Comparison of ENCODE assay signal across 20 cellular contexts in the genomic region with DNA sequence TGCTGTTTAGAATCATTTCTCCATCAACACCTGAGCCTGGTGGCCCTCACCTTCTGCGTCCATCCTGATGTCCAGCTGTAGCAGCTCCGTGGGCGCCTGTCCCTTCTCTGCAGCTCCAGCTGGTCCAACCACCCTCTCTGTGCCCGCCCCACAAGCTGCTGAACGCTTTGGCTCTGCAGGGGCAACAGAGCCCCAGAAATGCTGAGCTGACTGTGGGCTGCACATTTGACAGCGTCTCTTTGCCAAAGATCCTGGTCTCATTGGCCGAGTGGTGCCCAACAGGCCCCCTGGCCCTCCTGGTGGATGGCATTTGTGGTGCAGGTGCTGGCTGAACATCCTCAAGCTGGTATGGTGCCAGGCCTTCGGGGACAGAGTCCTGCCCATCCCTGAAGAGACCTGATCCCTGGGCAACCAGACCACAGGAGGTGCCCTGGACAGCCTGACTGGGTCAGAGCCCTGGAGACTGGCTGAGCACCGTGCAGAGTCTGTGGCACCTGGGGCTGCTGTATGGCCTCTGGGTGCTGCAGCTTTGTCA. TPM values are rescaled to one million over a fixed set of nuclear protein-coding genes. Genes with fewer than 3 reads are reported as not detected.
DNase-seq lines count a peak whose midpoint lies in the region; ATAC-seq, FAIRE-seq and TF ChIP-seq lines count a peak whose summit lies in the region.
"Had no signal": no experiment of that assay in that cellular context is flagged by ENCODE, and none has a peak within 500 bp of the region (broad histone marks: within the 10 kb centered on the region; RNA-seq: fewer than 3 reads in every experiment).

No MANE protein-coding gene starts in this region.

- H3K4me2 ChIP-seq in SK-N-SH: no peak overlapping the region
- H3K4me2 ChIP-seq in HepG2 (ENCODE audit: low read depth, low read length): no peak overlapping the region

- peak; percentile 36 for ATAC-seq in SK-N-SH treated with all-trans-retinoic acid at 6 μM for 48 hours
- ATAC-seq in HepG2: peak; percentile 75
- ATAC-seq in upper lobe of right lung: peak; percentile 15
- ATAC-seq in HG03342 (IDR thresholded peaks at IDR 0.05; ENCODE audit: unreplicated experiment): no peak
- ATAC-seq: CD8-positive, alpha-beta T cell; stimulated activated effector memory CD8-positive, alpha-beta T cell treated with anti-CD3 and anti-CD28 coated beads, Interleukin-12 subunit alpha, Interleukin-12 subunit beta, amount 100 ng/mL, for 72 hours had no signal

- no peak for TF ChIP-seq POLR2A in HepG2 (IDR thresholded peaks at IDR 0.05; ENCODE audit: insufficient read depth in 1 of 2, low read depth in 2 of 2, low read length in 2 of 2)

- DNase-seq in SK-N-SH: no peak
- DNase-seq in RPMI8226: peak; percentile 54
- DNase-seq in HepG2 (ENCODE audit: low spot score): no peak
- peak; percentile 38 for DNase-seq in upper lobe of right lung
- no peak for DNase-seq in DMS79 treated with DMSO at 0.1 percent for 48 hours (lab: John Stamatoyannopoulos, UW)
- no peak for DNase-seq in activated CD4-positive, CD25-positive, alpha-beta regulatory T cell (lab: John Stamatoyannopoulos, UW)
- DNase-seq: ACHN; activated CD4-positive, alpha-beta T cell treated with anti-CD3 and anti-CD28 coated beads, Interleukin-2, amount 50 U/mL, for 4 hours; activated naive CD8-positive, alpha-beta T cell treated with anti-CD3 and anti-CD28 coated beads for 36 hours; activated T-cell treated with anti-CD3 and anti-CD28 coated beads, Interleukin-2, amount 50 U/mL, for 48 hours; CD8-positive, alpha-beta T cell; GOT3; NCI-H187; NCI-H510A had no signal

- no peak for TF ChIP-seq EP300 in SK-N-SH (IDR thresholded peaks at IDR 0.05; ENCODE audit: borderline replicate concordance in 1 of 2, low read depth in 1 of 2, low read length in 1 of 2)
- no peak for TF ChIP-seq EP300 in HepG2 (IDR thresholded peaks at IDR 0.05; ENCODE audit: low read depth in 2 of 2, low read length in 2 of 2)
- TF ChIP-seq EP300 in HepG2 (CRISPR knock-in tag; IDR thresholded peaks at IDR 0.05; ENCODE audit: borderline replicate concordance): no peak

- no peak for FAIRE-seq in HepG2 (lab: Jason Lieb, UNC)
- FAIRE-seq: TTC549 had no signal

- H3K9ac ChIP-seq in SK-N-SH: no peak overlapping the region
- no peak overlapping the region for H3K9ac ChIP-seq in HepG2 (ENCODE audit: insufficient read depth, low read depth, low read length)

- in situ Hi-C loops in HepG2 (cut with HindIII; ENCODE audit: extremely low pct_ligation_motif_present, low pct_unique_long_range_greater_than_20kb): no loop called here

- no peaks in the 10 kb centered on the region for H3K9me3 ChIP-seq in SK-N-SH
- no peaks in the 10 kb centered on the region for H3K9me3 ChIP-seq in HepG2 (ENCODE audit: low read length)
- no peaks in the 10 kb centered on the region for H3K9me3 ChIP-seq in upper lobe of right lung
- H3K9me3 ChIP-seq: breast epithelium had no signal

- TF ChIP-seq CTCF in SK-N-SH (IDR thresholded peaks at IDR 0.05) (no peak), HepG2 (CRISPR knock-in tag; IDR thresholded peaks at IDR 0.05) (no peak), upper lobe of right lung (IDR thresholded peaks at IDR 0.05) (no peak)

- no TSS peak for BruUV-seq in HepG2 (replicated peaks; lab: Mats Ljungman, UMichigan)

- H3K36me3 ChIP-seq in SK-N-SH (replicated peaks in 1 of 2; ENCODE audit: control insufficient read depth in 1 of 2, insufficient read depth in 2 of 2, low read length in 1 of 2): no peaks in the 10 kb centered on the region
- no peaks in the 10 kb centered on the region for H3K36me3 ChIP-seq in HepG2 (replicated peaks in 1 of 2; ENCODE audit: control insufficient read depth in 1 of 2, insufficient read depth in 2 of 2, low read length in 2 of 2)
- no peaks in the 10 kb centered on the region for H3K36me3 ChIP-seq in upper lobe of right lung
- H3K36me3 ChIP-seq: breast epithelium had no signal

- intact Hi-C loops in HepG2 (cut with micrococcal nuclease; ENCODE audit: unreplicated experiment) (no loop called here), upper lobe of right lung (cut with DNase I) (no loop called here)

- H3K27ac ChIP-seq in SK-N-SH (ENCODE audit: low read depth in 2 of 2, low read length in 1 of 2): no peak overlapping the region
- H3K27ac ChIP-seq in HepG2 (ENCODE audit: extremely low read length, insufficient read depth, low read length): no peak overlapping the region
- H3K27ac ChIP-seq in upper lobe of right lung: no peak overlapping the region
- H3K27ac ChIP-seq: breast epithelium, SK-N-MC had no signal

- no peak overlapping the region for H2AFZ ChIP-seq in SK-N-SH (ENCODE audit: low read depth)
- no peak overlapping the region for H2AFZ ChIP-seq in HepG2 (ENCODE audit: low read length)

- POLR2A ChIA-PET in SK-N-SH (lab: Yijun Ruan, JAX) (no interaction called here), HepG2 (lab: Yijun Ruan, JAX) (no interaction called here)

- H3K79me2 ChIP-seq in SK-N-SH (ENCODE audit: insufficient read depth): no peaks in the 10 kb centered on the region
- no peaks in the 10 kb centered on the region for H3K79me2 ChIP-seq in HepG2 (ENCODE audit: insufficient read depth, low read length)

- no peaks in the 10 kb centered on the region for H3F3A ChIP-seq in SK-N-SH (replicated peaks; ENCODE audit: insufficient read depth)

- H3K27me3 ChIP-seq in SK-N-SH (ENCODE audit: insufficient read depth): no peaks in the 10 kb centered on the region
- H3K27me3 ChIP-seq in HepG2 (ENCODE audit: control insufficient read depth in 1 of 2, insufficient read depth in 2 of 2, low read length in 2 of 2): peaks cover 1 to 17% of the 10 kb centered on the region in 2 experiments
- H3K27me3 ChIP-seq in upper lobe of right lung: peaks cover 26% of the 10 kb centered on the region

- no peak overlapping the region for H3K4me3 ChIP-seq in SK-N-SH (ENCODE audit: low read depth in 2 of 2, low read length in 1 of 2)
- no peak overlapping the region for H3K4me3 ChIP-seq in HepG2 (replicated peaks in 1 of 3; ENCODE audit: insufficient read depth in 1 of 3, low read depth in 2 of 3, low read length in 3 of 3)
- H3K4me3 ChIP-seq in upper lobe of right lung: no peak overlapping the region
- H3K4me3 ChIP-seq: breast epithelium, SK-N-MC had no signal

- 54% methylated on average over 5 of the region's 9 CpGs for WGBS in SK-N-SH (ENCODE audit: low lambda C conversion rate)
- WGBS in HepG2 (ENCODE audit: low lambda C conversion rate): 29% methylated on average over 6 of the region's 9 CpGs

- CTCF ChIA-PET in SK-N-SH (lab: Yijun Ruan, JAX): no interaction called here
- CTCF ChIA-PET in HepG2 (lab: Yijun Ruan, JAX; ENCODE audit: low intra/inter-chr PET ratio, low total read pairs): no interaction called here

- no peak for TF ChIP-seq RAD21 in SK-N-SH (IDR thresholded peaks at IDR 0.05; ENCODE audit: low read length)
- no peak for TF ChIP-seq RAD21 in HepG2 (CRISPR knock-in tag; IDR thresholded peaks at IDR 0.05)

- no peaks in the 10 kb centered on the region for H3K9me2 ChIP-seq in SK-N-SH

- H3K4me1 ChIP-seq in SK-N-SH (ENCODE audit: control insufficient read depth in 1 of 2, insufficient read depth in 2 of 2, low read depth in 1 of 2, low read length in 1 of 2) (no peaks in the 10 kb centered on the region; a peak in 1 of 4 replicates), HepG2 (ENCODE audit: insufficient read depth, low read length) (peaks cover 10% of the 10 kb centered on the region; the same call in 1 of the 2 replicates), upper lobe of right lung (no peaks in the 10 kb centered on the region)
- H3K4me1 ChIP-seq: breast epithelium had no signal

- no peaks in the 10 kb centered on the region for H4K20me1 ChIP-seq in SK-N-SH (ENCODE audit: insufficient read depth)
- no peaks in the 10 kb centered on the region for H4K20me1 ChIP-seq in HepG2 (ENCODE audit: insufficient read depth, low read length)

TF ChIP-seq in SK-N-SH treated with all-trans-retinoic acid at 6 μM for 48 hours, 23 proteins besides CTCF, POLR2A, EP300 and RAD21 (continues in another document):
- TF ChIP-seq CSDC2 (CRISPR knock-in tag; IDR thresholded peaks at IDR 0.05): no peak

TF ChIP-seq in SK-N-SH, 30 proteins besides CTCF, POLR2A, EP300 and RAD21:
- TF ChIP-seq SIN3A (IDR thresholded peaks at IDR 0.05; ENCODE audit: borderline replicate concordance, low read depth, low read length) (no peak), GATA2 (CRISPR knock-in tag; IDR thresholded peaks at IDR 0.05) (no peak), FOXJ3 (CRISPR knock-in tag; IDR thresholded peaks at IDR 0.05) (no peak), YY1 (IDR thresholded peaks at IDR 0.05; ENCODE audit: low read depth) (no peak)
TF ChIP-seq in SK-N-SH: peak in this region for 0.

TF ChIP-seq in HepG2, 621 proteins besides CTCF, POLR2A, EP300 and RAD21 (continues in another document):
- no peak for TF ChIP-seq HDAC2 (CRISPR knock-in tag; IDR thresholded peaks at IDR 0.05)

RNA-seq across cellular contexts. Expression of gene CEP72, which starts 25.3 kb away (rescaled TPM):
- 3.3 and 4.4 TPM in 2 replicates for polyA plus RNA-seq in SK-N-SH (2012; rRNA removed)
- polyA plus RNA-seq in SK-N-SH (2012; cell fraction: cytosol; rRNA removed): 2.3 and 3.0 TPM in 2 replicates
- 8.9 and 13.3 TPM in 2 replicates for polyA plus RNA-seq in SK-N-SH (2012; cell fraction: nucleus; rRNA removed)
- 8.1 and 9.4 TPM in 2 replicates for total RNA-seq in HepG2 (2016; rRNA removed; fragmentation: Illumina TruSeq; extraction: Trizol)
- total RNA-seq in HepG2 (2016; cell fraction: cytosol; rRNA removed; fragmentation: Illumina TruSeq; extraction: Trizol; ENCODE audit: low read depth): 11.3 and 14.4 TPM in 2 replicates
- total RNA-seq in HepG2 (2016; cell fraction: insoluble cytoplasmic fraction; rRNA removed; fragmentation: Illumina TruSeq; extraction: Trizol): 6.5 and 9.1 TPM in 2 replicates
- 6.6 and 7.9 TPM in 2 replicates for total RNA-seq in HepG2 (2016; cell fraction: membrane; rRNA removed; fragmentation: Illumina TruSeq; extraction: Trizol)
- 11.4 and 12.2 TPM in 2 replicates for total RNA-seq in HepG2 (2016; cell fraction: nucleus; rRNA removed; fragmentation: Illumina TruSeq; extraction: Trizol)
- polyA plus RNA-seq in HepG2 (2011; rRNA removed): 3.4 and 4.4 TPM in 2 replicates
- 1.9 and 3.9 TPM in 2 replicates for polyA plus RNA-seq in HepG2 (2011; cell fraction: cytosol; rRNA removed)
- polyA plus RNA-seq in HepG2 (2011; cell fraction: nucleus; rRNA removed): 8.5 and 11.6 TPM in 2 replicates
- polyA plus RNA-seq in HepG2 (2012): 1.8 and 3.2 TPM in 2 replicates
- polyA plus RNA-seq in HepG2 (2016; cell fraction: cytosol; fragmentation: Illumina TruSeq; extraction: Trizol; ENCODE audit: low read depth): 0.64 and 0.84 TPM in 2 replicates
- polyA plus RNA-seq in HepG2 (2016; cell fraction: insoluble cytoplasmic fraction; fragmentation: Illumina TruSeq; extraction: Trizol; ENCODE audit: low read depth): 6.3 and 7.6 TPM in 2 replicates
- 1.9 and 2.0 TPM in 2 replicates for polyA plus RNA-seq in HepG2 (2016; cell fraction: membrane; fragmentation: Illumina TruSeq; extraction: Trizol; ENCODE audit: low read depth)
- 17.4 and 20.5 TPM in 2 replicates for polyA plus RNA-seq in HepG2 (2016; cell fraction: nucleus; fragmentation: Illumina TruSeq; extraction: Trizol; ENCODE audit: insufficient read depth, low read depth)
- polyA minus RNA-seq in HepG2 (2011; rRNA and poly(A)+ RNA removed; ENCODE audit: low replicate concordance): 15.4 and 136 TPM in 2 replicates
- 3.4 and 4.0 TPM in 2 replicates for polyA minus RNA-seq in HepG2 (2011; cell fraction: cytosol; rRNA and poly(A)+ RNA removed)
- polyA minus RNA-seq in HepG2 (2011; cell fraction: nucleus; rRNA and poly(A)+ RNA removed): 13.1 and 17.0 TPM in 2 replicates
- 13.2 TPM for total RNA-seq in upper lobe of right lung

Comparison
In these comparisons a context has a peak if more than half of its experiments do, and no peak if none do; other contexts are left out.
1. DNase-seq: peak in RPMI8226 (single experiment) and upper lobe of right lung (single experiment); none in SK-N-SH (single experiment), HepG2 (single experiment), DMS79 treated with DMSO at 0.1 percent for 48 hours (single experiment) and activated CD4-positive, CD25-positive, alpha-beta regulatory T cell (0 of 4).